In the genomic region with DNA sequence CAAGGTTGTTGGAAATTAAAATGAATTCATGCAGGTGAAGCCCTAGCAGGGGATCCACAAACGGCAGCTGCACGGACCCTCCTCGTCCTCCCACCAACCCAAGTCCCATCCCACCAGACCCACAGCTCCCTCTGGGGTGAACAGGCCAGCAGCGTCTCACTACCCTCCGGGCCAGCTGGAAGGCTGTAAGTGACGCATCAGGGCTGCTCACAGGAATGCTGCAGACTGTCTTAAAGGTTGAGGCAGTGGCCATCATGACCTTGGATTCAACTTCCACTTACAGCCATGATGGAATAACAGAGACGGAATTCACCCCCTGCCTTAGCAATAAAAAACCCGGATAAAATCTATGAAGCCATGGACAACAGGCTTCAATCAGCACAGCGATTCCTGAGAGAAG, we compare ENCODE assay signal across 22 cellular contexts. TPM values are rescaled to one million over a fixed set of nuclear protein-coding genes. Genes with fewer than 3 reads are reported as not detected.
DNase-seq lines count a peak whose midpoint lies in the region; ATAC-seq and TF ChIP-seq lines count a peak whose summit lies in the region.
"Had no signal": no experiment of that assay in that cellular context is flagged by ENCODE, and none has a peak within 500 bp of the region (broad histone marks: within the 10 kb centered on the region; RNA-seq: fewer than 3 reads in every experiment).

No MANE protein-coding gene starts in this region.

- CTCF ChIA-PET in HEK293T (lab: Yijun Ruan, JAX): no interaction called here

- in situ Hi-C loops in astrocyte of the spinal cord (cut with HindIII; ENCODE audit: low sequenced_read_pairs): no loop called here

- H3K4me1 ChIP-seq in iPS-15b (ENCODE audit: control insufficient read depth, insufficient read depth, low read length): no peaks in the 10 kb centered on the region
- H3K4me1 ChIP-seq: BE2C, gastroesophageal sphincter had no signal

- H3K9me3 Mint-ChIP-seq in stimulated activated naive B cell treated with anti-CD40 and anti-IgM and Interleukin-4, amounts not matched to agents 10 μg/mL and 1 μg/mL and 100 μg/mL, for 72 hours: peaks cover 7 to 11% of the 10 kb centered on the region in 2 donors

- peak overlapping the region; percentile 26 for H3K9ac ChIP-seq in iPS-15b (ENCODE audit: low read depth, low read length)

- peaks cover 31 to 32% of the 10 kb centered on the region in 2 donors for H3K4me1 Mint-ChIP-seq in stimulated activated naive B cell treated with anti-CD40 and anti-IgM and Interleukin-4, amounts not matched to agents 10 μg/mL and 1 μg/mL and 100 μg/mL, for 72 hours
- H3K4me1 Mint-ChIP-seq: brain had no signal

- DNase-seq in DMS 273 (lab: John Stamatoyannopoulos, UW; ENCODE audit: unreplicated experiment): peak; percentile 34
- DNase-seq in DMS 273 treated with DMSO at 0.1 percent for 48 hours (lab: John Stamatoyannopoulos, UW): no peak
- DNase-seq in astrocyte of the spinal cord (ENCODE audit: low read depth, low spot score): peak; percentile 22
- DNase-seq in cerebellar nuclear complex (lab: John Stamatoyannopoulos, UW): no peak
- no peak for DNase-seq in posterior vena cava (ENCODE audit: low spot score)
- no peak for DNase-seq in HEK293T (ENCODE audit: extremely low spot score)
- DNase-seq in stimulated activated naive B cell treated with anti-CD40 and anti-IgM and Interleukin-4, amounts not matched to agents 10 μg/mL and 1 μg/mL and 100 μg/mL, for 72 hours: no peak
- DNase-seq: activated CD4-positive, alpha-beta T cell treated with anti-CD3 and anti-CD28 coated beads for 36 hours; activated naive CD8-positive, alpha-beta T cell treated with anti-CD3 and anti-CD28 coated beads, Interleukin-2, amount 10 ng/mL, durations not matched to agents 7 days and 5 days; BE2C; GDM1; left lung; NCI-H1105; NCI-H524; small intestine; stimulated activated naive CD8-positive, alpha-beta T cell treated with anti-CD3 and anti-CD28 coated beads, Interleukin-15, Interleukin-2, amounts not matched to agents 100 U/mL and 50 U/mL, for 24 hours had no signal

- H3K27ac Mint-ChIP-seq in stimulated activated naive B cell treated with anti-CD40 and anti-IgM and Interleukin-4, amounts not matched to agents 10 μg/mL and 1 μg/mL and 100 μg/mL, for 72 hours: no peak overlapping the region
- H3K27ac Mint-ChIP-seq: activated CD4-positive, alpha-beta T cell treated with anti-CD3 and anti-CD28 coated beads for 36 hours; dendritic cell treated with granulocyte-macrophage colony-stimulating factor and Interleukin-4, amounts not matched to agents 40 ng/mL and 50 ng/mL, for 4 days had no signal

- intact Hi-C loops in posterior vena cava (cut with DNase I): loop anchor here in 1 of 2 donors (5.0 kb wide), 1 partner anchor 773 kb away; no protein-coding TSS in a partner anchor

- H3K9me3 ChIP-seq in iPS-15b (ENCODE audit: control insufficient read depth, insufficient read depth, low read length): no peaks in the 10 kb centered on the region
- H3K9me3 ChIP-seq: BE2C had no signal

- no peak overlapping the region for H3K4me3 Mint-ChIP-seq in stimulated activated naive B cell treated with anti-CD40 and anti-IgM and Interleukin-4, amounts not matched to agents 10 μg/mL and 1 μg/mL and 100 μg/mL, for 72 hours
- H3K4me3 Mint-ChIP-seq: activated CD4-positive, alpha-beta T cell treated with anti-CD3 and anti-CD28 coated beads for 36 hours; brain; dendritic cell treated with granulocyte-macrophage colony-stimulating factor and Interleukin-4, amounts not matched to agents 40 ng/mL and 50 ng/mL, for 4 days had no signal

- no peak for TF ChIP-seq CTCF in astrocyte of the spinal cord (IDR thresholded peaks at IDR 0.05; ENCODE audit: low read depth, low read length)

- H3K27me3 Mint-ChIP-seq in stimulated activated naive B cell treated with anti-CD40 and anti-IgM and Interleukin-4, amounts not matched to agents 10 μg/mL and 1 μg/mL and 100 μg/mL, for 72 hours: no peaks in the 10 kb centered on the region
- H3K27me3 Mint-ChIP-seq: activated CD4-positive, alpha-beta T cell treated with anti-CD3 and anti-CD28 coated beads for 36 hours; activated naive CD8-positive, alpha-beta T cell treated with anti-CD3 and anti-CD28 coated beads, Interleukin-2, amount 10 ng/mL, durations not matched to agents 7 days and 5 days; brain had no signal

- H3K4me3 ChIP-seq in astrocyte of the spinal cord (ENCODE audit: low read depth, low read length) (no peak overlapping the region), iPS-15b (ENCODE audit: low read depth, low read length) (no peak overlapping the region)
- H3K4me3 ChIP-seq: gastroesophageal sphincter, left lung, tibial nerve had no signal

- POLR2A ChIA-PET in HEK293T (lab: Yijun Ruan, JAX): no interaction called here

- peaks cover 49% of the 10 kb centered on the region in 2 donors for H3K36me3 Mint-ChIP-seq in stimulated activated naive B cell treated with anti-CD40 and anti-IgM and Interleukin-4, amounts not matched to agents 10 μg/mL and 1 μg/mL and 100 μg/mL, for 72 hours

- H3K27me3 ChIP-seq in iPS-15b (ENCODE audit: control insufficient read depth, insufficient read depth, low read length): no peaks in the 10 kb centered on the region
- H3K27me3 ChIP-seq: BE2C, gastroesophageal sphincter, left lung, tibial nerve had no signal

- ATAC-seq in stimulated activated naive B cell treated with anti-CD40 and anti-IgM and Interleukin-4, amounts not matched to agents 10 μg/mL and 1 μg/mL and 100 μg/mL, for 72 hours (replicated peaks): no peak
- ATAC-seq: gastroesophageal sphincter; left lung; stimulated activated naive CD8-positive, alpha-beta T cell treated with anti-CD3 and anti-CD28 coated beads, Interleukin-15, Interleukin-2, amounts not matched to agents 100 U/mL and 50 U/mL, for 24 hours had no signal

- peaks cover 19% of the 10 kb centered on the region for H3K36me3 ChIP-seq in iPS-15b (ENCODE audit: control insufficient read depth, insufficient read depth, low read length)
- H3K36me3 ChIP-seq: BE2C, gastroesophageal sphincter, tibial nerve had no signal

TF ChIP-seq in HEK293T, 16 proteins besides CTCF, POLR2A, EP300 and RAD21:
- TF ChIP-seq BHLHE40 (IDR thresholded peaks at IDR 0.05; ENCODE audit: borderline replicate concordance): no peak
- TF ChIP-seq HDGF (IDR thresholded peaks at IDR 0.05; ENCODE audit: borderline replicate concordance): no peak
- TF ChIP-seq TARDBP (IDR thresholded peaks at IDR 0.05): no peak
- no peak for TF ChIP-seq FOXA1 (IDR thresholded peaks at IDR 0.05)
- TF ChIP-seq L3MBTL2 (conservative IDR thresholded peaks at IDR 0.05): no peak
- TF ChIP-seq FOXM1 (IDR thresholded peaks at IDR 0.05; ENCODE audit: borderline replicate concordance): no peak
- TF ChIP-seq LEF1 (IDR thresholded peaks at IDR 0.05; ENCODE audit: borderline replicate concordance): no peak
- TF ChIP-seq, protein P1, sequence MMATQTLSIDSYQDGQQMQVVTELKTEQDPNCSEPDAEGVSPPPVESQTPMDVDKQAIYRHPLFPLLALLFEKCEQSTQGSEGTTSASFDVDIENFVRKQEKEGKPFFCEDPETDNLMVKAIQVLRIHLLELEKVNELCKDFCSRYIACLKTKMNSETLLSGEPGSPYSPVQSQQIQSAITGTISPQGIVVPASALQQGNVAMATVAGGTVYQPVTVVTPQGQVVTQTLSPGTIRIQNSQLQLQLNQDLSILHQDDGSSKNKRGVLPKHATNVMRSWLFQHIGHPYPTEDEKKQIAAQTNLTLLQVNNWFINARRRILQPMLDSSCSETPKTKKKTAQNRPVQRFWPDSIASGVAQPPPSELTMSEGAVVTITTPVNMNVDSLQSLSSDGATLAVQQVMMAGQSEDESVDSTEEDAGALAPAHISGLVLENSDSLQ (IDR thresholded peaks at IDR 0.05): no peak
- no peak for TF ChIP-seq ZNF384 (IDR thresholded peaks at IDR 0.05)
- TF ChIP-seq CTBP1 (IDR thresholded peaks at IDR 0.05; ENCODE audit: borderline replicate concordance): no peak
- no peak for TF ChIP-seq SUZ12 (IDR thresholded peaks at IDR 0.05)
- TF ChIP-seq SP1 (IDR thresholded peaks at IDR 0.05): no peak
- TF ChIP-seq NFRKB (IDR thresholded peaks at IDR 0.05): no peak
- TF ChIP-seq FOXK2 (IDR thresholded peaks at IDR 0.05): no peak
- no peak for TF ChIP-seq ELF4 (IDR thresholded peaks at IDR 0.05)
- TF ChIP-seq ARNT (IDR thresholded peaks at IDR 0.05): no peak
TF ChIP-seq in HEK293T: peak in this region for 0.

RNA-seq across cellular contexts. Expression of gene FAM83G, which starts 10.7 kb away (rescaled TPM):
- total RNA-seq in posterior vena cava: 10 to 100 TPM in 1 of 2 donors, 1 to 10 TPM in 1; 2.8 to 10.9 TPM

RNA-seq across cellular contexts. Expression of gene SLC5A10, which starts 41.9 kb away (rescaled TPM):
- total RNA-seq in posterior vena cava: not detected
- total RNA-seq: activated CD4-positive, alpha-beta T cell treated with anti-CD3 and anti-CD28 coated beads for 36 hours; activated naive CD8-positive, alpha-beta T cell treated with anti-CD3 and anti-CD28 coated beads, Interleukin-2, amount 10 ng/mL, durations not matched to agents 7 days and 5 days; gastroesophageal sphincter; left lung; LHCN-M2; tibial nerve had no signal

RNA-seq across cellular contexts. Expression of gene GRAP, which starts 52.9 kb away (rescaled TPM):
- 1 to 10 TPM; 4.0 to 6.8 TPM for total RNA-seq in posterior vena cava
- total RNA-seq: LHCN-M2 had no signal

Comparison
In these comparisons a context has a peak if more than half of its experiments do, and no peak if none do; other contexts are left out.
1. DNase-seq: peak in DMS 273 (single experiment) and astrocyte of the spinal cord (single experiment); none in DMS 273 treated with DMSO at 0.1 percent for 48 hours (single experiment), cerebellar nuclear complex (0 of 2), posterior vena cava (single experiment), HEK293T (single experiment) and stimulated activated naive B cell treated with anti-CD40 and anti-IgM and Interleukin-4, amounts not matched to agents 10 μg/mL and 1 μg/mL and 100 μg/mL, for 72 hours (single experiment).